ENCODE assay signal across 13 cellular contexts in the genomic region with DNA sequence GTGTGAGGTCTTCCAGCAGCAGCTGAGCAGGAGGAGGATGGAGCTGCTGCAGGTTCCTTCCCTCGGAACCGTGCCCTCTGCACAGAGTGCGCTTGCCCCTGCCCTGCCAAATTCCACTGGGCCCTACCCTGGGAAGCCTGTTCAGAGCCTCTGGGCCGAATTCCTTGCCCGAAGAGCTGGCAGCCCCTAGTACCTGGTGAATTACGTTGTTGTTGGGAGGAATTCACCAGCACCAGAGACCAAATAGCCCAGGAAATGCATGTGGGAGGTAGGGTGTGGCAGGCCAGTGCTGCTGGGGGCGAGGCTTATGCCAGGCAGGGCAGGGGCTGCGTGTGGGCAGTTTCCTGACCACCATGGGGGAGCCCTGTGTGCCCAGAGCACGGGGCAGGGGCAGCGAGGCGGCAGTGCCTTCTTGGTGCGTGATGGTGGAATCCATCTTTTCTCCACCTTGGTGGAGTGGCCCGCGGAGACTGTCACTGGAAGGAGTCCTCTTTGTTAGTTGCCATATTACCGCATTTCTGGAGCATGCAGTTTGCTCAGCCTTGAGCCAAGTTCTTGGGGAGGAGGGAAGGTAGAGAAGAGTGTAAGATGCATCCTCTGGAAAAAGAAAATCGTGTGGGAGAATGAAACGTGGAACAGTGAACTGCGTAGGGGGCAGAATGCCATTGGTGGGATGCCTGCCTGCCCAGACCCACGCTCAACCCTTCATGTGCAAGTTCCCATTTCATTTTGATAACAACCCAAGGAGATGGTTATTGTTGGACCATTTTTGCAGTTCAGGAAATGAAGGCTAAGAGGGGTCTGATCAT. TPM values are rescaled to one million over a fixed set of nuclear protein-coding genes. Genes with fewer than 3 reads are reported as not detected.
DNase-seq lines count a peak whose midpoint lies in the region; ATAC-seq, FAIRE-seq and TF ChIP-seq lines count a peak whose summit lies in the region.
"Had no signal": no experiment of that assay in that cellular context is flagged by ENCODE, and none has a peak within 500 bp of the region (broad histone marks: within the 10 kb centered on the region; RNA-seq: fewer than 3 reads in every experiment).

No MANE protein-coding gene starts in this region.

- intact Hi-C loops in esophagus squamous epithelium (cut with DNase I), result no loop called here
- intact Hi-C loops in ovary (cut with DNase I), result no loop called here
- intact Hi-C loops in pancreas (cut with DNase I), result no loop called here

- TF ChIP-seq EP300 in ovary (IDR thresholded peaks at IDR 0.05), result no peak

- H3K27me3 Mint-ChIP-seq in natural killer cell treated with Interleukin-12 subunit alpha and Interleukin-12 subunit beta and Interleukin-15 and Interleukin-18, amount 100 ng/mL, for 72 hours, result peaks cover 22 to 28% of the 10 kb centered on the region in 2 donors

- no peak for ATAC-seq in pancreas
- no peak for ATAC-seq in natural killer cell treated with Interleukin-12 subunit alpha and Interleukin-12 subunit beta and Interleukin-15 and Interleukin-18, amount 100 ng/mL, for 72 hours
- ATAC-seq: PC-3 had no signal

- DNase-seq in AG09309 (ENCODE audit: low read depth) (no peak), MG63 (peak; percentile 44), esophagus squamous epithelium (lab: John Stamatoyannopoulos, UW) (no peak), ovary (peak in 1 of 5 donors; percentile 46), GM19239 (ENCODE audit: insufficient read length, low spot score) (no peak), NCI-H2196 treated with DMSO at 0.1 percent for 48 hours (lab: John Stamatoyannopoulos, UW; ENCODE audit: unreplicated experiment) (no peak), pancreas (no peak)
- no peak for DNase-seq in natural killer cell treated with Interleukin-12 subunit alpha and Interleukin-12 subunit beta and Interleukin-15 and Interleukin-18, amount 100 ng/mL, for 72 hours (ENCODE audit: low spot score)
- DNase-seq: activated naive CD8-positive, alpha-beta T cell treated with anti-CD3 and anti-CD28 coated beads, Interleukin-2, amount 10 ng/mL, durations not matched to agents 7 days and 5 days; Caco-2; foreskin keratinocyte; PC-3; WERI-Rb-1 had no signal

- H3K36me3 ChIP-seq in MG63, result peaks cover 6% of the 10 kb centered on the region
- no peaks in the 10 kb centered on the region for H3K36me3 ChIP-seq in esophagus squamous epithelium
- no peaks in the 10 kb centered on the region for H3K36me3 ChIP-seq in ovary
- H3K36me3 ChIP-seq in pancreas, result no peaks in the 10 kb centered on the region
- H3K36me3 ChIP-seq: WERI-Rb-1 had no signal

- FAIRE-seq in GM19239 (lab: Jason Lieb, UNC) (no peak), pancreas (lab: Jason Lieb, UNC) (no peak)

- H3K4me3 ChIP-seq in AG09309 (ENCODE audit: control insufficient read depth, low read depth, low read length) (peak overlapping the region; percentile 69), MG63 (peak overlapping the region; percentile 69), esophagus squamous epithelium (peak overlapping the region; percentile 59 to 84 (median 66)), ovary (peak overlapping the region; percentile 67), pancreas (no peak overlapping the region)

- H3K27me3 ChIP-seq in MG63 (no peaks in the 10 kb centered on the region), esophagus squamous epithelium (peaks cover 0 to 34% (median 0%) of the 10 kb centered on the region in 4 donors), ovary (no peaks in the 10 kb centered on the region), pancreas (no peaks in the 10 kb centered on the region)
- H3K27me3 ChIP-seq: foreskin keratinocyte had no signal

- peaks cover 35 to 85% (median 41%) of the 10 kb centered on the region in 3 donors for H3K4me1 ChIP-seq in esophagus squamous epithelium
- peaks cover 18% of the 10 kb centered on the region for H3K4me1 ChIP-seq in ovary (ENCODE audit: insufficient read depth)
- peaks cover 0 to 5% (median 0%) of the 10 kb centered on the region in 3 donors for H3K4me1 ChIP-seq in pancreas
- H3K4me1 ChIP-seq: foreskin keratinocyte had no signal

- no peaks in the 10 kb centered on the region for H3K9me3 ChIP-seq in MG63
- H3K9me3 ChIP-seq in esophagus squamous epithelium, result no peaks in the 10 kb centered on the region
- no peaks in the 10 kb centered on the region for H3K9me3 ChIP-seq in ovary
- no peaks in the 10 kb centered on the region for H3K9me3 ChIP-seq in pancreas
- H3K9me3 ChIP-seq: Caco-2 had no signal

- no peak overlapping the region for H3K27ac Mint-ChIP-seq in natural killer cell treated with Interleukin-12 subunit alpha and Interleukin-12 subunit beta and Interleukin-15 and Interleukin-18, amount 100 ng/mL, for 72 hours
- H3K27ac Mint-ChIP-seq: activated naive CD8-positive, alpha-beta T cell treated with anti-CD3 and anti-CD28 coated beads, Interleukin-2, amount 10 ng/mL, durations not matched to agents 7 days and 5 days had no signal

- no peak overlapping the region for H3K4me3 Mint-ChIP-seq in natural killer cell treated with Interleukin-12 subunit alpha and Interleukin-12 subunit beta and Interleukin-15 and Interleukin-18, amount 100 ng/mL, for 72 hours
- H3K4me3 Mint-ChIP-seq: activated naive CD8-positive, alpha-beta T cell treated with anti-CD3 and anti-CD28 coated beads, Interleukin-2, amount 10 ng/mL, durations not matched to agents 7 days and 5 days had no signal

- no peak for TF ChIP-seq POLR2A in esophagus squamous epithelium (IDR thresholded peaks at IDR 0.05)
- TF ChIP-seq POLR2A in ovary (IDR thresholded peaks at IDR 0.05), result no peak

- no peak for TF ChIP-seq CTCF in AG09309 (IDR thresholded peaks at IDR 0.05; ENCODE audit: control insufficient read depth, insufficient read depth, low read depth, low read length, missing control alignments)
- no peak for TF ChIP-seq CTCF in esophagus squamous epithelium (IDR thresholded peaks at IDR 0.05)
- TF ChIP-seq CTCF in ovary (IDR thresholded peaks at IDR 0.05), result no peak
- no peak for TF ChIP-seq CTCF in pancreas (IDR thresholded peaks at IDR 0.05)

- H3K27ac ChIP-seq in esophagus squamous epithelium (peak overlapping the region; percentile 86 to 94 (median 90)), ovary (peak overlapping the region; percentile 90 to 100), pancreas (no peak overlapping the region)
- H3K27ac ChIP-seq: foreskin keratinocyte, WERI-Rb-1 had no signal

- peaks cover 5 to 19% of the 10 kb centered on the region in 2 donors for H3K4me1 Mint-ChIP-seq in natural killer cell treated with Interleukin-12 subunit alpha and Interleukin-12 subunit beta and Interleukin-15 and Interleukin-18, amount 100 ng/mL, for 72 hours (ENCODE audit: low read depth in 2 of 2)

- no peaks in the 10 kb centered on the region for H3K36me3 Mint-ChIP-seq in natural killer cell treated with Interleukin-12 subunit alpha and Interleukin-12 subunit beta and Interleukin-15 and Interleukin-18, amount 100 ng/mL, for 72 hours
- H3K36me3 Mint-ChIP-seq: activated naive CD8-positive, alpha-beta T cell treated with anti-CD3 and anti-CD28 coated beads, Interleukin-2, amount 10 ng/mL, durations not matched to agents 7 days and 5 days had no signal

- 62 to 75% methylated on average over 8 to 13 of the region's 19 CpGs for WGBS in esophagus squamous epithelium, 2 donors
- WGBS in ovary, 3 donors, result 41 to 44% (median 42%) methylated on average over 19 of the region's 19 CpGs
- WGBS in pancreas, 2 donors, result 57 to 63% methylated on average over 19 of the region's 19 CpGs

- no peaks in the 10 kb centered on the region for H3K9me3 Mint-ChIP-seq in natural killer cell treated with Interleukin-12 subunit alpha and Interleukin-12 subunit beta and Interleukin-15 and Interleukin-18, amount 100 ng/mL, for 72 hours
- H3K9me3 Mint-ChIP-seq: activated naive CD8-positive, alpha-beta T cell treated with anti-CD3 and anti-CD28 coated beads, Interleukin-2, amount 10 ng/mL, durations not matched to agents 7 days and 5 days had no signal

RNA-seq across cellular contexts. Expression of gene MRC2, which starts 2.3 kb away (rescaled TPM):
- 61.4 and 65.1 TPM in 2 replicates for total RNA-seq in MG63 (2014; rRNA removed; shearing (Covaris generic); ENCODE audit: low replicate concordance)
- total RNA-seq in esophagus squamous epithelium (10 to 100 TPM; 38.8 to 64.7 (median 61.6) TPM), ovary (100 to 1,000 TPM in 4 of 7 donors, 10 to 100 TPM in 3; 39.2 to 134 (median 111) TPM), pancreas (10 to 100 TPM in 2 of 6 donors, 1 to 10 TPM in 4; 1.6 to 25.4 (median 5.5) TPM)
- polyA plus RNA-seq in ovary (10 to 100 TPM; 12.9 to 74.2 TPM), pancreas (1 to 10 TPM; 2.9 to 6.5 TPM)
- total RNA-seq in natural killer cell treated with Interleukin-12 subunit alpha and Interleukin-12 subunit beta and Interleukin-15 and Interleukin-18, amount 100 ng/mL, for 72 hours, result 1 to 10 TPM; 2.0 to 2.1 TPM

Comparison
In these comparisons a context has a peak if more than half of its experiments do, and no peak if none do; other contexts are left out.
1. H3K4me3 ChIP-seq: peak in AG09309 (single experiment), MG63 (single experiment), esophagus squamous epithelium (4 of 4) and ovary (single experiment); none in pancreas (0 of 4).
2. H3K27ac ChIP-seq: peak in esophagus squamous epithelium (4 of 4) and ovary (2 of 2); none in pancreas (0 of 4).